In genomic region chr16:3485821-3486505, GRCh38 we compare ENCODE assay signal across 2 cellular contexts.
TF ChIP-seq lines count a peak whose summit lies in the region.

No MANE protein-coding gene starts in this region.

TF ChIP-seq in SK-N-SH, 30 proteins besides CTCF, POLR2A, EP300 and RAD21:
- no peak for TF ChIP-seq RFX5 (IDR thresholded peaks at IDR 0.05; ENCODE audit: low read length)
- TF ChIP-seq, protein P1, sequence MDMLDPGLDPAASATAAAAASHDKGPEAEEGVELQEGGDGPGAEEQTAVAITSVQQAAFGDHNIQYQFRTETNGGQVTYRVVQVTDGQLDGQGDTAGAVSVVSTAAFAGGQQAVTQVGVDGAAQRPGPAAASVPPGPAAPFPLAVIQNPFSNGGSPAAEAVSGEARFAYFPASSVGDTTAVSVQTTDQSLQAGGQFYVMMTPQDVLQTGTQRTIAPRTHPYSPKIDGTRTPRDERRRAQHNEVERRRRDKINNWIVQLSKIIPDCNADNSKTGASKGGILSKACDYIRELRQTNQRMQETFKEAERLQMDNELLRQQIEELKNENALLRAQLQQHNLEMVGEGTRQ (IDR thresholded peaks at IDR 0.05; ENCODE audit: borderline replicate concordance, low read depth, low read length): no peak
- TF ChIP-seq MXI1 (IDR thresholded peaks at IDR 0.05; ENCODE audit: low read depth, low read length): no peak
- TF ChIP-seq, protein P2, sequence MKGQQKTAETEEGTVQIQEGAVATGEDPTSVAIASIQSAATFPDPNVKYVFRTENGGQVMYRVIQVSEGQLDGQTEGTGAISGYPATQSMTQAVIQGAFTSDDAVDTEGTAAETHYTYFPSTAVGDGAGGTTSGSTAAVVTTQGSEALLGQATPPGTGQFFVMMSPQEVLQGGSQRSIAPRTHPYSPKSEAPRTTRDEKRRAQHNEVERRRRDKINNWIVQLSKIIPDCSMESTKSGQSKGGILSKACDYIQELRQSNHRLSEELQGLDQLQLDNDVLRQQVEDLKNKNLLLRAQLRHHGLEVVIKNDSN (IDR thresholded peaks at IDR 0.05; ENCODE audit: borderline replicate concordance, low read depth): no peak
- TF ChIP-seq SMC3 (IDR thresholded peaks at IDR 0.05; ENCODE audit: low read depth, low read length): no peak
- TF ChIP-seq SIN3A (IDR thresholded peaks at IDR 0.05; ENCODE audit: borderline replicate concordance, low read depth, low read length): no peak
- no peak for TF ChIP-seq GATA2 (CRISPR knock-in tag; IDR thresholded peaks at IDR 0.05)
- no peak for TF ChIP-seq YY1 (IDR thresholded peaks at IDR 0.05; ENCODE audit: low read depth)
- no peak for TF ChIP-seq FOSL2 (IDR thresholded peaks at IDR 0.05; ENCODE audit: borderline replicate concordance, low read depth)
- TF ChIP-seq ELF1 (IDR thresholded peaks at IDR 0.05): no peak
- TF ChIP-seq JUND (IDR thresholded peaks at IDR 0.05): no peak
- TF ChIP-seq POLR2AphosphoS5 (IDR thresholded peaks at IDR 0.05; ENCODE audit: low read depth, low read length): no peak
- no peak for TF ChIP-seq TEAD4 (IDR thresholded peaks at IDR 0.05; ENCODE audit: borderline replicate concordance, insufficient read depth)
- TF ChIP-seq ZBTB33 (IDR thresholded peaks at IDR 0.05; ENCODE audit: borderline replicate concordance, low read depth): no peak
- TF ChIP-seq FOXJ3 (CRISPR knock-in tag; IDR thresholded peaks at IDR 0.05): no peak
- TF ChIP-seq NFIC (IDR thresholded peaks at IDR 0.05; ENCODE audit: borderline replicate concordance): no peak
- TF ChIP-seq MEF2A (IDR thresholded peaks at IDR 0.05; ENCODE audit: borderline replicate concordance, low read depth): no peak
- TF ChIP-seq, protein P3, sequence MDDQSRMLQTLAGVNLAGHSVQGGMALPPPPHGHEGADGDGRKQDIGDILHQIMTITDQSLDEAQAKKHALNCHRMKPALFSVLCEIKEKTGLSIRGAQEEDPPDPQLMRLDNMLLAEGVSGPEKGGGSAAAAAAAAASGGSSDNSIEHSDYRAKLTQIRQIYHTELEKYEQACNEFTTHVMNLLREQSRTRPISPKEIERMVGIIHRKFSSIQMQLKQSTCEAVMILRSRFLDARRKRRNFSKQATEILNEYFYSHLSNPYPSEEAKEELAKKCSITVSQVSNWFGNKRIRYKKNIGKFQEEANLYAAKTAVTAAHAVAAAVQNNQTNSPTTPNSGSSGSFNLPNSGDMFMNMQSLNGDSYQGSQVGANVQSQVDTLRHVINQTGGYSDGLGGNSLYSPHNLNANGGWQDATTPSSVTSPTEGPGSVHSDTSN (IDR thresholded peaks at IDR 0.05): no peak
- TF ChIP-seq MAX (IDR thresholded peaks at IDR 0.05; ENCODE audit: low read depth): no peak
TF ChIP-seq in SK-N-SH: peak in this region for 0.

TF ChIP-seq in SK-N-SH treated with all-trans-retinoic acid at 6 μM for 48 hours, 23 proteins besides CTCF, POLR2A, EP300 and RAD21:
- TF ChIP-seq ZNF70 (CRISPR knock-in tag; IDR thresholded peaks at IDR 0.05) (no peak), ISL1 (CRISPR knock-in tag; IDR thresholded peaks at IDR 0.05) (no peak), ZFP30 (CRISPR knock-in tag; IDR thresholded peaks at IDR 0.05) (no peak), ARNTL (CRISPR knock-in tag; IDR thresholded peaks at IDR 0.05; ENCODE audit: borderline replicate concordance, low read depth) (no peak), RARB (CRISPR knock-in tag; IDR thresholded peaks at IDR 0.05) (no peak), PPARA (CRISPR knock-in tag; IDR thresholded peaks at IDR 0.05; ENCODE audit: borderline replicate concordance) (no peak), ZFP3 (CRISPR knock-in tag; IDR thresholded peaks at IDR 0.05) (no peak), CSDC2 (CRISPR knock-in tag; IDR thresholded peaks at IDR 0.05) (no peak), TOX (CRISPR knock-in tag; IDR thresholded peaks at IDR 0.05; ENCODE audit: borderline replicate concordance) (no peak), ZNF8 (CRISPR knock-in tag; IDR thresholded peaks at IDR 0.05) (no peak), SNAI2 (CRISPR knock-in tag; IDR thresholded peaks at IDR 0.05) (no peak), TSHZ2 (CRISPR knock-in tag; IDR thresholded peaks at IDR 0.05) (no peak), ZC3H10 (CRISPR knock-in tag; IDR thresholded peaks at IDR 0.05) (no peak)
- TF ChIP-seq, protein P4, sequence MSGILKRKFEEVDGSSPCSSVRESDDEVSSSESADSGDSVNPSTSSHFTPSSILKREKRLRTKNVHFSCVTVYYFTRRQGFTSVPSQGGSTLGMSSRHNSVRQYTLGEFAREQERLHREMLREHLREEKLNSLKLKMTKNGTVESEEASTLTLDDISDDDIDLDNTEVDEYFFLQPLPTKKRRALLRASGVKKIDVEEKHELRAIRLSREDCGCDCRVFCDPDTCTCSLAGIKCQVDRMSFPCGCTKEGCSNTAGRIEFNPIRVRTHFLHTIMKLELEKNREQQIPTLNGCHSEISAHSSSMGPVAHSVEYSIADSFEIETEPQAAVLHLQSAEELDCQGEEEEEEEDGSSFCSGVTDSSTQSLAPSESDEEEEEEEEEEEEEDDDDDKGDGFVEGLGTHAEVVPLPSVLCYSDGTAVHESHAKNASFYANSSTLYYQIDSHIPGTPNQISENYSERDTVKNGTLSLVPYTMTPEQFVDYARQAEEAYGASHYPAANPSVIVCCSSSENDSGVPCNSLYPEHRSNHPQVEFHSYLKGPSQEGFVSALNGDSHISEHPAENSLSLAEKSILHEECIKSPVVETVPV (CRISPR knock-in tag; IDR thresholded peaks at IDR 0.05): no peak
